8 cellular contexts compared by ENCODE assay signal in genomic region chr4:40055873-40056721, GRCh38. TPM values are rescaled to one million over a fixed set of nuclear protein-coding genes. Genes with fewer than 3 reads are reported as not detected.
DNase-seq lines count a peak whose midpoint lies in the region; ATAC-seq and TF ChIP-seq lines count a peak whose summit lies in the region.

No MANE protein-coding gene starts in this region.

- H3K4me1 Mint-ChIP-seq in CD8-positive, alpha-beta memory T cell = peaks cover 27 to 39% (median 32%) of the 10 kb centered on the region in 3 donors

- POLR2A ChIA-PET in CD8-positive, alpha-beta memory T cell (lab: Charles Lee) = interaction anchor here (0.6 to 1.9 kb wide), 6 partner anchors 9 to 269 kb away, joined by 3 to 13 read pairs (median 5); no protein-coding TSS in a partner anchor

- H3K4me1 ChIP-seq in CD8-positive, alpha-beta memory T cell (ENCODE audit: insufficient read depth, low read length) = peaks cover 21% of the 10 kb centered on the region

- no peaks in the 10 kb centered on the region for H3K36me3 ChIP-seq in CD8-positive, alpha-beta memory T cell (ENCODE audit: insufficient read depth, low read length)
- H3K36me3 ChIP-seq in MG63 = no peaks in the 10 kb centered on the region

- peak overlapping the region; percentile 82 to 98 (median 91) for H3K4me3 Mint-ChIP-seq in CD8-positive, alpha-beta memory T cell

- in situ Hi-C loops in astrocyte of the cerebellum (cut with HindIII; ENCODE audit: low sequenced_read_pairs) = no loop called here

- H3K36me3 Mint-ChIP-seq in CD8-positive, alpha-beta memory T cell = peaks cover 0 to 12% (median 0%) of the 10 kb centered on the region in 3 donors

- H3K27ac Mint-ChIP-seq in CD8-positive, alpha-beta memory T cell = peak overlapping the region; percentile 85 to 98 (median 94)

- TF ChIP-seq CTCF in astrocyte of the cerebellum (IDR thresholded peaks at IDR 0.05; ENCODE audit: low read depth, low read length, missing control alignments) (no peak), retinal pigment epithelial cell (conservative IDR thresholded peaks at IDR 0.05; ENCODE audit: low read depth, low read length) (no peak)

- H3K4me3 ChIP-seq in CD8-positive, alpha-beta memory T cell (ENCODE audit: low read length) = peak overlapping the region; percentile 69
- H3K4me3 ChIP-seq in MG63 = peak overlapping the region; percentile 71
- peak overlapping the region; percentile 72 for H3K4me3 ChIP-seq in astrocyte of the cerebellum (ENCODE audit: low read depth, low read length)
- peak overlapping the region; percentile 77 for H3K4me3 ChIP-seq in retinal pigment epithelial cell (ENCODE audit: low read length)

- no peaks in the 10 kb centered on the region for H3K9me3 Mint-ChIP-seq in CD8-positive, alpha-beta memory T cell

- DNase-seq in CD8-positive, alpha-beta memory T cell = peak; percentile 35 to 70 (median 51)
- peak; percentile 75 for DNase-seq in MG63
- DNase-seq in T-helper 22 cell (ENCODE audit: low read depth) = peak; percentile 19
- peak; percentile 85 for DNase-seq in astrocyte of the cerebellum (ENCODE audit: low read depth)
- DNase-seq in hippocampal formation (lab: John Stamatoyannopoulos, UW) = peak; percentile 54 to 72
- DNase-seq in retinal pigment epithelial cell (ENCODE audit: low read depth) = no peak

- no peaks in the 10 kb centered on the region for H3K9me3 ChIP-seq in CD8-positive, alpha-beta memory T cell (ENCODE audit: low read length)
- H3K9me3 ChIP-seq in MG63 = no peaks in the 10 kb centered on the region

- H3K27me3 ChIP-seq in CD8-positive, alpha-beta memory T cell (ENCODE audit: insufficient read depth, low read length, poor library complexity, severe bottlenecking) = no peaks in the 10 kb centered on the region
- H3K27me3 ChIP-seq in MG63 = no peaks in the 10 kb centered on the region

- peak; percentile 24 for ATAC-seq in GM21423 (IDR thresholded peaks at IDR 0.05; ENCODE audit: unreplicated experiment)
- ATAC-seq in HG03135 (IDR thresholded peaks at IDR 0.05; ENCODE audit: unreplicated experiment) = no peak

- H3K27me3 Mint-ChIP-seq in CD8-positive, alpha-beta memory T cell = no peaks in the 10 kb centered on the region

- CTCF ChIA-PET in CD8-positive, alpha-beta memory T cell (lab: Charles Lee) = interaction anchor here (0.7 to 4.8 kb wide), 26 partner anchors 10 to 841 kb away, joined by 3 to 45 read pairs (median 4); partner anchors contain the start of gene RHOH

- H3K27ac ChIP-seq in CD8-positive, alpha-beta memory T cell (ENCODE audit: low read depth, low read length) = peak overlapping the region; percentile 83

RNA-seq across cellular contexts. Expression of gene N4BP2, which starts 0.6 kb away (rescaled TPM):
- total RNA-seq in CD8-positive, alpha-beta memory T cell = 10 to 100 TPM; 18.0 to 21.1 TPM
- 10.3 TPM for polyA plus RNA-seq in CD8-positive, alpha-beta memory T cell
- 1.3 and 1.5 TPM in 2 replicates for total RNA-seq in MG63 (2014; rRNA removed; shearing (Covaris generic); ENCODE audit: low replicate concordance)
